Comparison of ENCODE assay signal across 17 cellular contexts in the genomic region with DNA sequence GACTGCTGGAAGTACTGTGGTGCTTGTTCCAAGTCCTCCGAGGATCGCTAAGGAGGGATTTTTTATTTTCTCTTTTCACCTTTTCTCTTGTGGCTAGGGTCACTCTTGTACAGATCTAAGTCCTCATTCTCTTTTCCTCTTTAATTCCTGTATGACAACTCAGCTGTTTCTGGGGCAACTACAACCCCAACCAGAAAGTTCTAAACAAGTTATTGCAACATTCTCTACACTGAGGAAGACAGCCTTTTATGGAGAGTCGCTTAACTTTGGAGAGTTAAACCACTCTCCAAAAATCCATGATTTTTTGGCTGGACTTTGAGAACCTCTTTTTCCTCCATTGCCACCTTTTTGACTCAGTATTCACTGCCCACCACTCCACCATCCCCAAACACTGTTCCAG.
A peak's percentile ranks its signal among the peaks of the same experiment; 100 is the strongest.
DNase-seq lines count a peak whose midpoint lies in the region; ATAC-seq and TF ChIP-seq lines count a peak whose summit lies in the region.
"Had no signal": no experiment of that assay in that cellular context is flagged by ENCODE, and none has a peak within 500 bp of the region (broad histone marks: within the 10 kb centered on the region; RNA-seq: fewer than 3 reads in every experiment).

No MANE protein-coding gene starts in this region.

- H3K9me3 ChIP-seq in esophagus muscularis mucosa (no peaks in the 10 kb centered on the region), mesenchymal stem cell (ENCODE audit: control insufficient read depth, low read length) (no peaks in the 10 kb centered on the region), transverse colon (no peaks in the 10 kb centered on the region)
- H3K9me3 ChIP-seq: prostate gland had no signal

- no peaks in the 10 kb centered on the region for H3K79me1 ChIP-seq in mesenchymal stem cell (replicated peaks; ENCODE audit: low read length, poor library complexity, severe bottlenecking)

- H3K27ac ChIP-seq in esophagus muscularis mucosa (replicated peaks in 1 of 4) (peak overlapping the region; percentile 13 to 56 (median 28)), mesenchymal stem cell (ENCODE audit: low read length, poor library complexity, severe bottlenecking) (no peak overlapping the region), transverse colon (peak overlapping the region in 3 of 4 donors; percentile 26 to 53 (median 37))
- H3K27ac ChIP-seq: prostate gland, SK-N-MC had no signal

- no peak overlapping the region for H2BK15ac ChIP-seq in mesenchymal stem cell (ENCODE audit: low read depth, poor library complexity, severe bottlenecking)

- no peak overlapping the region for H2BK120ac ChIP-seq in mesenchymal stem cell (ENCODE audit: low read depth, low read length)

- H4K91ac ChIP-seq in mesenchymal stem cell (ENCODE audit: low read length) = no peak overlapping the region

- TF ChIP-seq CTCF in esophagus muscularis mucosa (IDR thresholded peaks at IDR 0.05) (no peak), transverse colon (IDR thresholded peaks at IDR 0.05) (no peak)

- H2BK12ac ChIP-seq in mesenchymal stem cell (ENCODE audit: low read length in 2 of 2) = no peak overlapping the region

- TF ChIP-seq EP300 in esophagus muscularis mucosa (IDR thresholded peaks at IDR 0.05) (no peak), transverse colon (IDR thresholded peaks at IDR 0.05; ENCODE audit: low read depth) (no peak)

- H3K27me3 ChIP-seq in esophagus muscularis mucosa (no peaks in the 10 kb centered on the region), mesenchymal stem cell (ENCODE audit: control insufficient read depth in 1 of 2, insufficient read depth in 1 of 2, low read length in 2 of 2) (no peaks in the 10 kb centered on the region), transverse colon (no peaks in the 10 kb centered on the region)

- H3K36me3 ChIP-seq in esophagus muscularis mucosa (no peaks in the 10 kb centered on the region), mesenchymal stem cell (ENCODE audit: control insufficient read depth in 1 of 2, insufficient read depth in 2 of 2, low read depth in 1 of 2, low read length in 2 of 2) (no peaks in the 10 kb centered on the region), transverse colon (no peaks in the 10 kb centered on the region)
- H3K36me3 ChIP-seq: prostate gland had no signal

- H3K4me3 ChIP-seq in esophagus muscularis mucosa (no peak overlapping the region), mesenchymal stem cell (ENCODE audit: insufficient read depth in 1 of 2, low read depth in 1 of 2, low read length in 2 of 2) (no peak overlapping the region), transverse colon (no peak overlapping the region)
- H3K4me3 ChIP-seq: prostate gland, SK-N-MC had no signal

- TF ChIP-seq POLR2A in esophagus muscularis mucosa (IDR thresholded peaks at IDR 0.05; ENCODE audit: low read depth) (no peak), transverse colon (IDR thresholded peaks at IDR 0.05) (no peak)

- in situ Hi-C loops in transverse colon (cut with MboI; ENCODE audit: low pct_ligation_motif_present in 1 of 4, low pct_unique_long_range_greater_than_20kb in 1 of 4, low sequenced_read_pairs in 3 of 4) = no loop called here

- H3K9ac ChIP-seq in mesenchymal stem cell (ENCODE audit: low read length) = peak overlapping the region; percentile 74

- H2AFZ ChIP-seq in mesenchymal stem cell (ENCODE audit: low read depth, low read length) = no peak overlapping the region

- whole genome bisulfite sequencing in esophagus muscularis mucosa = 79% methylated on average over 3 of the region's 3 CpGs
- 90% methylated on average over 3 of the region's 3 CpGs for WGBS in mesenchymal stem cell
- 54 to 73% methylated on average over 3 of the region's 3 CpGs for WGBS in transverse colon (ENCODE audit: low coverage in 1 of 2), 2 donors

- peak; percentile 43 for DNase-seq in NOMO-1 treated with DMSO at 0.1 percent for 48 hours (lab: John Stamatoyannopoulos, UW; ENCODE audit: unreplicated experiment)
- no peak for DNase-seq in NOMO-1 treated with dmso at 0.1 percent for 144 hours (lab: John Stamatoyannopoulos, UW; ENCODE audit: unreplicated experiment)
- no peak for DNase-seq in esophagus muscularis mucosa (ENCODE audit: extremely low spot score)
- DNase-seq in mesenchymal stem cell = peak; percentile 48
- DNase-seq in transverse colon = no peak
- DNase-seq in NCI-H146 (lab: John Stamatoyannopoulos, UW) = no peak
- DNase-seq: 8988T; activated CD4-positive, alpha-beta T cell treated with anti-CD3 and anti-CD28 coated beads, Interleukin-2, amount 50 U/mL, for 48 hours; activated T-cell treated with anti-CD3 and anti-CD28 coated beads, Interleukin-2, amount 50 U/mL, for 72 hours; CD4-positive, alpha-beta T cell; NCI-H1048; NCI-H2227 treated with DMSO at 0.1 percent for 48 hours; stimulated activated CD4-positive, alpha-beta T cell treated with anti-CD3 and anti-CD28 coated beads, Interleukin-2, amount 100 ng/mL, for 48 hours had no signal

- H3K4me2 ChIP-seq in mesenchymal stem cell (ENCODE audit: low read length, poor library complexity, severe bottlenecking) = no peak overlapping the region

- ATAC-seq in HG03354 (IDR thresholded peaks at IDR 0.05; ENCODE audit: poor library complexity, severe bottlenecking, unreplicated experiment) (no peak), GM21447 (IDR thresholded peaks at IDR 0.05; ENCODE audit: unreplicated experiment) (no peak)
- ATAC-seq: activated T-cell treated with anti-CD3 and anti-CD28 coated beads, Interleukin-2, amount 50 U/mL, for 72 hours had no signal

- H3K4ac ChIP-seq in mesenchymal stem cell (ENCODE audit: low read depth in 1 of 2, low read length in 2 of 2) = no peak overlapping the region

- no peak overlapping the region for H2AK5ac ChIP-seq in mesenchymal stem cell (ENCODE audit: low read length, severe bottlenecking)

- no peak overlapping the region for H4K8ac ChIP-seq in mesenchymal stem cell (ENCODE audit: low read length)

- H3K23ac ChIP-seq in mesenchymal stem cell (ENCODE audit: low read length in 2 of 2) = no peak overlapping the region

- no peak overlapping the region for H2BK5ac ChIP-seq in mesenchymal stem cell (ENCODE audit: low read depth, low read length, poor library complexity, severe bottlenecking)

- intact Hi-C loops in esophagus muscularis mucosa (cut with DNase I) (loop anchor here (5.0 kb wide), 1 partner anchor 66 kb away; no protein-coding TSS in a partner anchor), transverse colon (cut with DNase I; ENCODE audit: low total_unique reads) (no loop called here)

- H3K18ac ChIP-seq in mesenchymal stem cell (ENCODE audit: low read depth in 1 of 2, low read length in 2 of 2) = no peak overlapping the region

- H3K4me1 ChIP-seq in esophagus muscularis mucosa (peaks cover 0 to 57% (median 40%) of the 10 kb centered on the region in 4 donors), mesenchymal stem cell (ENCODE audit: control insufficient read depth, insufficient read depth, low read depth, low read length) (peaks cover 1% of the 10 kb centered on the region), transverse colon (no peaks in the 10 kb centered on the region)
- H3K4me1 ChIP-seq: prostate gland had no signal

- no peak overlapping the region for H3K14ac ChIP-seq in mesenchymal stem cell (ENCODE audit: low read length in 2 of 2)

Comparison
In these comparisons a context has a peak if more than half of its experiments do, and no peak if none do; other contexts are left out.
1. DNase-seq: peak in NOMO-1 treated with DMSO at 0.1 percent for 48 hours (single experiment) and mesenchymal stem cell (single experiment); none in NOMO-1 treated with dmso at 0.1 percent for 144 hours (single experiment), esophagus muscularis mucosa (single experiment), transverse colon (single experiment) and NCI-H146 (single experiment).